In the genomic region with DNA sequence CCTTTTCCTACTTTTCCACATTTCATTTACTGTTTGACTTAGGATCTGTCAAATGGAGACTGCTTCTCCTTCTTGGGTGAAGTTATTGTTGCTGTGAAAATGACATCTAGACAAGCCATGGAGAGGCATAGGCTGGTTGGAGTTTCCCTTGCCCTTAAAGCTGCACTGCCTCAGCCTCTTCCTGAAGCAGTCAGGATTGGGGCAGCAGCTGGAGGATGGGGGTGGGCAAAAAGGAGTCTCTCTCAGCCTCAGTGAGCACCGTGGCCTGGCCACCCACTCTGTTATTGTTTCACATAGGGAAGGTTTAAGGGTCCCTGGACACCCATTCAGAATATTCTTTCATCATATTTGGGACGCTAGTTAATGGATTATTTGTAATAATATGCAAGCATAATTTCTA, we compare ENCODE assay signal across 19 cellular contexts.
DNase-seq lines count a peak whose midpoint lies in the region; ATAC-seq lines count a peak whose summit lies in the region.
"Had no signal": no experiment of that assay in that cellular context is flagged by ENCODE, and none has a peak within 500 bp of the region (broad histone marks: within the 10 kb centered on the region; RNA-seq: fewer than 3 reads in every experiment).

No MANE protein-coding gene starts in this region.

- H3K27ac Mint-ChIP-seq in T-helper 2 cell treated with Interferon-gamma antibody and Interleukin-4, amounts not matched to agents 5 μg/mL and 100 μg/mL, for 36 hours: peak overlapping the region; percentile 98
- peak overlapping the region; percentile 26 to 63 for H3K27ac Mint-ChIP-seq in stimulated activated naive CD8-positive, alpha-beta T cell treated with anti-CD3 and anti-CD28 coated beads, Interleukin-15, amount 100 ng/mL, for 72 hours

- H3K4me1 Mint-ChIP-seq in T-helper 2 cell treated with Interferon-gamma antibody and Interleukin-4, amounts not matched to agents 5 μg/mL and 100 μg/mL, for 36 hours (ENCODE audit: low read depth): peaks cover 49% of the 10 kb centered on the region
- peaks cover 23% of the 10 kb centered on the region for H3K4me1 Mint-ChIP-seq in stimulated activated naive CD8-positive, alpha-beta T cell treated with anti-CD3 and anti-CD28 coated beads, Interleukin-15, amount 100 ng/mL, for 72 hours

- H3K9me3 ChIP-seq in iPS-15b (ENCODE audit: control insufficient read depth, insufficient read depth, low read length): no peaks in the 10 kb centered on the region
- H3K9me3 ChIP-seq: esophagus muscularis mucosa, left lung, SK-N-SH had no signal

- H3K4me1 ChIP-seq in iPS-15b (ENCODE audit: control insufficient read depth, insufficient read depth, low read length): peaks cover 25% of the 10 kb centered on the region
- H3K4me1 ChIP-seq: esophagus muscularis mucosa, left lung had no signal

- no peak for ATAC-seq in stimulated activated naive CD8-positive, alpha-beta T cell treated with anti-CD3 and anti-CD28 coated beads, Interleukin-15, amount 100 ng/mL, for 72 hours

- H3K27me3 Mint-ChIP-seq in T-helper 2 cell treated with Interferon-gamma antibody and Interleukin-4, amounts not matched to agents 5 μg/mL and 100 μg/mL, for 36 hours (ENCODE audit: low read depth): peaks cover 2% of the 10 kb centered on the region
- H3K27me3 Mint-ChIP-seq in stimulated activated naive CD8-positive, alpha-beta T cell treated with anti-CD3 and anti-CD28 coated beads, Interleukin-15, amount 100 ng/mL, for 72 hours: no peaks in the 10 kb centered on the region

- H3K9ac ChIP-seq in iPS-15b (ENCODE audit: low read depth, low read length): peak overlapping the region; percentile 8
- H3K9ac ChIP-seq: GM23248, SK-N-SH had no signal

- no peaks in the 10 kb centered on the region for H3K27me3 ChIP-seq in iPS-15b (ENCODE audit: control insufficient read depth, insufficient read depth, low read length)
- H3K27me3 ChIP-seq: esophagus muscularis mucosa, left lung had no signal

- peak; percentile 54 for DNase-seq in activated CD8-positive, alpha-beta memory T cell treated with anti-CD3 and anti-CD28 coated beads for 24 hours
- DNase-seq in activated CD8-positive, alpha-beta memory T cell treated with anti-CD3 and anti-CD28 coated beads, Interleukin-2, amount 50 U/mL, for 4 hours: no peak
- DNase-seq in T-helper 2 cell treated with Interferon-gamma antibody and Interleukin-4, amounts not matched to agents 5 μg/mL and 100 μg/mL, for 36 hours (ENCODE audit: low spot score): no peak
- DNase-seq in stimulated activated naive CD8-positive, alpha-beta T cell treated with anti-CD3 and anti-CD28 coated beads, Interleukin-15, amount 100 ng/mL, for 72 hours: no peak
- DNase-seq in NCI-H2029 (lab: John Stamatoyannopoulos, UW) (no peak), AG20443 (ENCODE audit: low spot score) (no peak), OCI-M1 (lab: John Stamatoyannopoulos, UW) (no peak)
- DNase-seq: ACHN; activated T-cell treated with anti-CD3 and anti-CD28 coated beads for 4 hours; amniotic stem cell; GM23248; head of caudate nucleus; left lung; NCI-H1417 treated with DMSO at 0.1 percent for 48 hours; NCI-H446 treated with DMSO at 0.1 percent for 48 hours; SK-N-SH; stimulated activated CD4-positive, alpha-beta T cell treated with anti-CD3 and anti-CD28 coated beads, Interleukin-1b, Interleukin-23, amount 100 ng/mL, for 48 hours had no signal

- no peaks in the 10 kb centered on the region for H3K9me3 Mint-ChIP-seq in T-helper 2 cell treated with Interferon-gamma antibody and Interleukin-4, amounts not matched to agents 5 μg/mL and 100 μg/mL, for 36 hours
- H3K9me3 Mint-ChIP-seq in stimulated activated naive CD8-positive, alpha-beta T cell treated with anti-CD3 and anti-CD28 coated beads, Interleukin-15, amount 100 ng/mL, for 72 hours: no peaks in the 10 kb centered on the region

- no peaks in the 10 kb centered on the region for H3K36me3 ChIP-seq in iPS-15b (ENCODE audit: control insufficient read depth, insufficient read depth, low read length)
- H3K36me3 ChIP-seq: esophagus muscularis mucosa, left lung had no signal

- peaks cover 1% of the 10 kb centered on the region for H3K36me3 Mint-ChIP-seq in T-helper 2 cell treated with Interferon-gamma antibody and Interleukin-4, amounts not matched to agents 5 μg/mL and 100 μg/mL, for 36 hours (ENCODE audit: low read depth)

- no peak overlapping the region for H3K4me3 ChIP-seq in iPS-15b (ENCODE audit: low read depth, low read length)
- H3K4me3 ChIP-seq: esophagus muscularis mucosa, GM23248, left lung had no signal

- H3K4me3 Mint-ChIP-seq in T-helper 2 cell treated with Interferon-gamma antibody and Interleukin-4, amounts not matched to agents 5 μg/mL and 100 μg/mL, for 36 hours: peak overlapping the region; percentile 75
- H3K4me3 Mint-ChIP-seq in stimulated activated naive CD8-positive, alpha-beta T cell treated with anti-CD3 and anti-CD28 coated beads, Interleukin-15, amount 100 ng/mL, for 72 hours: peak overlapping the region; percentile 67 to 69
